Comparison of ENCODE assay signal across 14 cellular contexts in the genomic region with DNA sequence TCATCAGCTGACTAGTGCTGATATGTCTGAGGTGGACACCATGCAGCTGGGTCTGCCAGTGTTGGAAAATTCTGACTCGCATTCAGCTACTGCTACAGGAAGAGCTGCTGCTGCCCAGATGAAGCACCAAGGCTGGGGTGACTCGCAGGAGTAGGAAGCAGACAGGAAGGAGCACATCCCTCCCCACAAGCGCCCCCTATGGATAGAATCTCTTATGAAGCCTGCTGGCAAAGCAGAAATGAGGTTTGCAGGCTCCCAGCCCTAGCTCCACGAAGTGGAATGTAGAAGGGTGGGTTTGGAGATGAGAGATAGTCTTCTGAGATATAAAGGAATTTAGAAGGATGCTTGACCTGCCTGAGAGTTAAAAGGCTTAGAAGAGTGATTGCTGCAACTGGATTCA.
DNase-seq lines count a peak whose midpoint lies in the region; ATAC-seq, FAIRE-seq and TF ChIP-seq lines count a peak whose summit lies in the region.
"Had no signal": no experiment of that assay in that cellular context is flagged by ENCODE, and none has a peak within 500 bp of the region (broad histone marks: within the 10 kb centered on the region; RNA-seq: fewer than 3 reads in every experiment).

No MANE protein-coding gene starts in this region.

- TF ChIP-seq POLR2A in HepG2 (IDR thresholded peaks at IDR 0.05; ENCODE audit: insufficient read depth in 1 of 2, low read depth in 2 of 2, low read length in 2 of 2) (no peak), right lobe of liver (IDR thresholded peaks at IDR 0.05) (no peak), erythroblast (IDR thresholded peaks at IDR 0.05; ENCODE audit: low read length) (no peak), GM18505 (IDR thresholded peaks at IDR 0.05; ENCODE audit: borderline replicate concordance, extremely low read depth, insufficient read depth, insufficient read length) (no peak)

- ATAC-seq in HepG2 (no peak), right lobe of liver (no peak), HG02623 (IDR thresholded peaks at IDR 0.05; ENCODE audit: unreplicated experiment) (no peak), GM18505 (IDR thresholded peaks at IDR 0.05; ENCODE audit: unreplicated experiment) (no peak)
- ATAC-seq: activated naive CD4-positive, alpha-beta T cell treated with anti-CD3 and anti-CD28 coated beads, Interleukin-2, amount 50 U/mL, for 72 hours; Panc1 had no signal

- no peaks in the 10 kb centered on the region for H3K36me3 ChIP-seq in HepG2 (replicated peaks in 1 of 2; ENCODE audit: control insufficient read depth in 1 of 2, insufficient read depth in 2 of 2, low read length in 2 of 2)
- no peaks in the 10 kb centered on the region for H3K36me3 ChIP-seq in right lobe of liver
- H3K36me3 ChIP-seq: vagina had no signal

- H3K4me1 ChIP-seq in HepG2 (ENCODE audit: insufficient read depth, low read length) (peaks cover 5% of the 10 kb centered on the region; the same call in 1 of the 2 replicates), right lobe of liver (no peaks in the 10 kb centered on the region)

- H4K20me1 ChIP-seq in HepG2 (ENCODE audit: insufficient read depth, low read length), result no peaks in the 10 kb centered on the region

- H3K27me3 ChIP-seq in HepG2 (ENCODE audit: control insufficient read depth in 1 of 2, insufficient read depth in 2 of 2, low read length in 2 of 2) (no peaks in the 10 kb centered on the region), right lobe of liver (no peaks in the 10 kb centered on the region)
- H3K27me3 ChIP-seq: vagina had no signal

- no peaks in the 10 kb centered on the region for H3K79me2 ChIP-seq in HepG2 (ENCODE audit: insufficient read depth, low read length)

- H2AFZ ChIP-seq in HepG2 (ENCODE audit: low read length), result no peak overlapping the region

- in situ Hi-C loops in HepG2 (cut with HindIII; ENCODE audit: extremely low pct_ligation_motif_present, low pct_unique_long_range_greater_than_20kb), result no loop called here

- DNase-seq in HepG2 (ENCODE audit: low spot score) (no peak), right lobe of liver (no peak), NCI-H69 (lab: John Stamatoyannopoulos, UW) (peak; percentile 65), erythroblast (lab: John Stamatoyannopoulos, UW) (peak; percentile 1 to 31), NCI-H446 (lab: John Stamatoyannopoulos, UW) (no peak), NCI-H2196 (lab: John Stamatoyannopoulos, UW; ENCODE audit: unreplicated experiment) (no peak)
- DNase-seq: effector CD8-positive, alpha-beta T cell; kidney; NCI-H1048 had no signal

- no peak overlapping the region for H3K4me3 ChIP-seq in HepG2 (replicated peaks in 1 of 3; ENCODE audit: insufficient read depth in 1 of 3, low read depth in 2 of 3, low read length in 3 of 3)
- no peak overlapping the region for H3K4me3 ChIP-seq in right lobe of liver
- H3K4me3 ChIP-seq: vagina had no signal

- no peak for FAIRE-seq in HepG2 (lab: Jason Lieb, UNC)
- FAIRE-seq: kidney had no signal

- no peak for TF ChIP-seq EP300 in HepG2 (IDR thresholded peaks at IDR 0.05; ENCODE audit: low read depth in 2 of 2, low read length in 2 of 2)
- TF ChIP-seq EP300 in HepG2 (CRISPR knock-in tag; IDR thresholded peaks at IDR 0.05; ENCODE audit: borderline replicate concordance), result no peak

- WGBS in HepG2 (ENCODE audit: low lambda C conversion rate), result 18% methylated on average over 4 of the region's 4 CpGs
- 10% methylated on average over 2 of the region's 4 CpGs for WGBS in right lobe of liver (ENCODE audit: insufficient coverage, low coverage, low lambda C conversion rate, missing lambda C conversion rate)

- CTCF ChIA-PET in HepG2 (lab: Yijun Ruan, JAX; ENCODE audit: low intra/inter-chr PET ratio, low total read pairs), result no interaction called here

- no peak overlapping the region for H3K9ac ChIP-seq in HepG2 (ENCODE audit: insufficient read depth, low read depth, low read length)

- H3K4me2 ChIP-seq in HepG2 (ENCODE audit: low read depth, low read length), result no peak overlapping the region

- TF ChIP-seq CTCF in HepG2 (CRISPR knock-in tag; IDR thresholded peaks at IDR 0.05) (no peak), right lobe of liver (IDR thresholded peaks at IDR 0.05) (no peak)

- intact Hi-C loops in HepG2 (cut with micrococcal nuclease; ENCODE audit: unreplicated experiment) (loop anchor here (10.0 kb wide), 3 partner anchors 262 to 928 kb away; a partner anchor contains a TSS), right lobe of liver (cut with DNase I) (no loop called here)

- no peak for TF ChIP-seq RAD21 in HepG2 (CRISPR knock-in tag; IDR thresholded peaks at IDR 0.05)

- BruUV-seq in HepG2 (replicated peaks; lab: Mats Ljungman, UMichigan), result no TSS peak

- POLR2A ChIA-PET in HepG2 (lab: Yijun Ruan, JAX), result no interaction called here

- H3K27ac ChIP-seq in HepG2 (ENCODE audit: extremely low read length, insufficient read depth, low read length) (no peak overlapping the region), right lobe of liver (no peak overlapping the region)
- H3K27ac ChIP-seq: vagina had no signal

- no peaks in the 10 kb centered on the region for H3K9me3 ChIP-seq in HepG2 (ENCODE audit: low read length)
- no peaks in the 10 kb centered on the region for H3K9me3 ChIP-seq in right lobe of liver
- H3K9me3 ChIP-seq: vagina had no signal

TF ChIP-seq in HepG2, 621 proteins besides CTCF, POLR2A, EP300 and RAD21:
- no peak for TF ChIP-seq ZNF337 (CRISPR knock-in tag; IDR thresholded peaks at IDR 0.05; ENCODE audit: borderline replicate concordance, low read depth)
- no peak for TF ChIP-seq ZNF331 (CRISPR knock-in tag; IDR thresholded peaks at IDR 0.05)
- TF ChIP-seq, protein P1, sequence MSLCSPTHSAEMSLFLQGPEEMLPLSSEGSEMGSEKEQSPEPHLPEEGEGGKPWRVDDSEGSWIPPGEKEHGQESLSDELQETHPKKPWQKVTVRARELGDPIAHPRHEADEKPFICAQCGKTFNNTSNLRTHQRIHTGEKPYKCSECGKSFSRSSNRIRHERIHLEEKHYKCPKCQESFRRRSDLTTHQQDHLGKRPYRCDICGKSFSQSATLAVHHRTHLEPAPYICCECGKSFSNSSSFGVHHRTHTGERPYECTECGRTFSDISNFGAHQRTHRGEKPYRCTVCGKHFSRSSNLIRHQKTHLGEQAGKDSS (CRISPR knock-in tag; IDR thresholded peaks at IDR 0.05; ENCODE audit: borderline replicate concordance, low read depth), result no peak
- TF ChIP-seq MEF2D (CRISPR knock-in tag; IDR thresholded peaks at IDR 0.05), result no peak
- no peak for TF ChIP-seq DNMT3B (CRISPR knock-in tag; conservative IDR thresholded peaks at IDR 0.05)
- no peak for TF ChIP-seq TOPORS (CRISPR knock-in tag; IDR thresholded peaks at IDR 0.05)
- TF ChIP-seq ZNF343 (CRISPR knock-in tag; IDR thresholded peaks at IDR 0.05), result peak; percentile 99

Comparison
In these comparisons a context has a peak if more than half of its experiments do, and no peak if none do; other contexts are left out.
1. DNase-seq: peak in NCI-H69 (single experiment) and erythroblast (2 of 2); none in HepG2 (single experiment), right lobe of liver (0 of 3), NCI-H446 (0 of 2) and NCI-H2196 (single experiment).